Comparison of ENCODE assay signal across 11 cellular contexts in the genomic region with DNA sequence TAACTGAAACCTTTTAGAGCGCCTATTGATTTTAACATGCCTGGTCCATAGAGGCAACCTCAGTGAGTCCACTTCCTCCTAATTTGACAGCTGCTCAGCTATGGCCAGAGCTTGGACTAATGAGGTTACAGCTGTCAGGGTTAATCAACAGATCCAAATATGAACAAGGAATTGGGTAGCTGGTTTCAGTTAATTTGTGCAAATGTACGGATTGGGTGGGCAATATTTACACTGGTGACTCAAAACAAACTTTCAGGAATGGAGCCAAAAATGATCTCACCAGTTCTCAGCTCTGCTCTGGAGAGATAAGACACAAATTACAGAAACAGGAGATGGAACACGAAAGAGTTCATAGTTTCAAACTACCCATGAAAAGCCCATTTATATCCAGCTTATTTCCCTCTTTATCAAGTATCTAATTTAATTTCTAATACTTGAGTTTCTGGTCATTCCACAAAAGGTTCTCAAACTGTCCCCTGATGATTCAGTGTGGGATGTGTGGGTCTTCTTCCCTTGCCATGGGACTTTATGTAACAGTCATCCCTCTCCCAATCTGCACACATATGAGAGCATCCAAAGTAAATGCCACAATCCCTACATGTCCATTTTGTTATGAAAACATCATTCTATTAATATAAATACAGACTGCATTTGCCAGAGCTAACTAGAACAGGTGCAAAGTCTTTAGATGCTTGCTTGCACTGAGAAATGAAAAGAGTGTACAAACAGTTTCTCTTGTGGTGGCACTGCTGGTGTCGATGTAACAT.
DNase-seq lines count a peak whose midpoint lies in the region; ATAC-seq and TF ChIP-seq lines count a peak whose summit lies in the region.
"Had no signal": no experiment of that assay in that cellular context is flagged by ENCODE, and none has a peak within 500 bp of the region (broad histone marks: within the 10 kb centered on the region; RNA-seq: fewer than 3 reads in every experiment).

No MANE protein-coding gene starts in this region.

- no peaks in the 10 kb centered on the region for H3K9me2 ChIP-seq in PC-9 (ENCODE audit: insufficient read depth)

- H4K20me1 ChIP-seq in PC-9 (ENCODE audit: insufficient read depth): no peaks in the 10 kb centered on the region
- H4K20me1 ChIP-seq: BLaER1 had no signal

- H3K79me2 ChIP-seq in PC-9 (ENCODE audit: low read depth): no peaks in the 10 kb centered on the region

- DNase-seq in BE2C: peak; percentile 73
- peak; percentile 6 to 51 for DNase-seq in PC-9
- peak; percentile 20 for DNase-seq in fibroblast of the conjunctiva (ENCODE audit: low read depth)
- no peak for DNase-seq in H7
- no peak for DNase-seq in stimulated activated CD4-positive, alpha-beta T cell treated with anti-CD3 and anti-CD28 coated beads, Interleukin-4, amount 100 ng/mL, for 24 hours
- no peak for DNase-seq in left lung
- DNase-seq in activated CD4-positive, alpha-beta T cell treated with anti-CD3 and anti-CD28 coated beads, Interleukin-2, amount 50 U/mL, for 48 hours: no peak
- DNase-seq: heart left ventricle, NCI-H187 treated with DMSO at 0.1 percent for 48 hours had no signal

- H3K4me1 ChIP-seq in BE2C: peaks cover 37% of the 10 kb centered on the region
- H3K4me1 ChIP-seq in PC-9 (replicated peaks; ENCODE audit: insufficient read depth): peaks cover 29% of the 10 kb centered on the region
- peaks cover 3 to 6% of the 10 kb centered on the region in 2 donors for H3K4me1 ChIP-seq in left lung

- no TSS peak for BruUV-seq in PC-9 (replicated peaks; lab: Mats Ljungman, UMichigan)

- 0 out of 2 replicates have a peak, but pooled peaks cover 3% of the 10 kb centered on the region for H3F3A ChIP-seq in PC-9 (ENCODE audit: insufficient read depth, low read depth)

- peak overlapping the region; percentile 5 for H3K4me3 ChIP-seq in BE2C (ENCODE audit: low read depth, low read length)
- no peak overlapping the region for H3K4me3 ChIP-seq in PC-9
- H3K4me3 ChIP-seq in H7 (ENCODE audit: insufficient read depth, low read depth, low read length): no peak overlapping the region
- no peak overlapping the region for H3K4me3 ChIP-seq in left lung
- H3K4me3 ChIP-seq: BLaER1, heart left ventricle had no signal

- CTCF ChIA-PET in PC-9 (lab: Charles Lee): no interaction called here

- POLR2A ChIA-PET in PC-9 (lab: Charles Lee; ENCODE audit: unreplicated experiment): no interaction called here

- intact Hi-C loops in PC-9 (cut with micrococcal nuclease; ENCODE audit: unreplicated experiment) (loop anchor here (5.0 kb wide), 3 partner anchors 223 to 297 kb away; a partner anchor contains a TSS), left lung (cut with DNase I) (no loop called here)

- ATAC-seq in HG02938 (IDR thresholded peaks at IDR 0.05; ENCODE audit: unreplicated experiment) (peak; percentile 42), left lung (no peak)

- H3K36me3 ChIP-seq in BE2C (no peaks in the 10 kb centered on the region), PC-9 (ENCODE audit: low read depth) (no peaks in the 10 kb centered on the region), H7 (replicated peaks; ENCODE audit: control insufficient read depth, insufficient read depth, low read length) (no peaks in the 10 kb centered on the region), left lung (no peaks in the 10 kb centered on the region)
- H3K36me3 ChIP-seq: BLaER1, heart left ventricle had no signal

- peak overlapping the region; percentile 8; the same call in 1 of the 2 replicates for H3K4me2 ChIP-seq in PC-9
- H3K4me2 ChIP-seq: BLaER1 had no signal

- no peak overlapping the region for H2AFZ ChIP-seq in PC-9

- no peaks in the 10 kb centered on the region for H3K9me3 ChIP-seq in BE2C
- no peaks in the 10 kb centered on the region for H3K9me3 ChIP-seq in PC-9 (ENCODE audit: insufficient read depth, low read depth)
- no peaks in the 10 kb centered on the region for H3K9me3 ChIP-seq in left lung
- H3K9me3 ChIP-seq: BLaER1, heart left ventricle had no signal

- H3K27ac ChIP-seq in PC-9: no peak overlapping the region
- no peak overlapping the region for H3K27ac ChIP-seq in left lung
- H3K27ac ChIP-seq: BLaER1, heart left ventricle had no signal

- H3K27me3 ChIP-seq in BE2C (no peaks in the 10 kb centered on the region), PC-9 (ENCODE audit: insufficient read depth, low read depth) (no peaks in the 10 kb centered on the region), H7 (ENCODE audit: control insufficient read depth, insufficient read depth, low read length) (no peaks in the 10 kb centered on the region), left lung (no peaks in the 10 kb centered on the region)
- H3K27me3 ChIP-seq: BLaER1, heart left ventricle had no signal

- TF ChIP-seq CTCF in BE2C (IDR thresholded peaks at IDR 0.05; ENCODE audit: low read depth, low read length) (no peak), PC-9 (conservative IDR thresholded peaks at IDR 0.05) (no peak), left lung (IDR thresholded peaks at IDR 0.05) (no peak)

Comparison
In these comparisons a context has a peak if more than half of its experiments do, and no peak if none do; other contexts are left out.
1. DNase-seq: peak in BE2C (single experiment), PC-9 (2 of 2) and fibroblast of the conjunctiva (single experiment); none in H7 (single experiment), stimulated activated CD4-positive, alpha-beta T cell treated with anti-CD3 and anti-CD28 coated beads, Interleukin-4, amount 100 ng/mL, for 24 hours (single experiment), left lung (0 of 2) and activated CD4-positive, alpha-beta T cell treated with anti-CD3 and anti-CD28 coated beads, Interleukin-2, amount 50 U/mL, for 48 hours (0 of 2).